Comparison of ENCODE assay signal across 18 cellular contexts in the genomic region with DNA sequence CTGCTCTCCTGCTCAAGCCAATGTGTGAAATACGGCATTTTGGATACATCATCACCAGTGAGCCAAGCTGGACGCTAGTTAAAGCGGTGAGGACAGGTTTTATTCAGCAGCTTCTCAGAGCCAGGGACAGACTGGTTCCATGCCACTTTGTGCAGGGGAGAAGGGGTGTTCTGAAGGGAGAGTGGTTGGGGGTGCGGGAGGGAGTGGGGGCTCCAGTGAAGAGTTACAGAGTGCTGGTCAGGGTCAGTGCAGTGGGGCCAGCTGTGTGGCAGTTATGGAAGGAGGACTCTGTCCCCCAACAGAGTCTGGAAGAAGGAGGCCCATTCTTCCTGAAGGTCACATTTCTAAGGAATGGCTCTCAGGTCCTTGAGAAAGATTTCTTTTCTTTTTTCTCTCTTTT. TPM values are rescaled to one million over a fixed set of nuclear protein-coding genes. Genes with fewer than 3 reads are reported as not detected.
"Had no signal": no experiment of that assay in that cellular context is flagged by ENCODE, and none has a peak within 500 bp of the region (broad histone marks: within the 10 kb centered on the region; RNA-seq: fewer than 3 reads in every experiment).

No MANE protein-coding gene starts in this region.

RNA-seq across cellular contexts. Expression of gene OBP2A, which starts 11.1 kb away (rescaled TPM):
- total RNA-seq: naive thymus-derived CD4-positive, alpha-beta T cell; natural killer cell; omental fat pad; osteocyte; pancreas; progenitor cell of endocrine pancreas; psoas muscle; renal cortical epithelial cell; right cardiac atrium; right lobe of liver; smooth muscle cell; transverse colon; upper lobe of right lung; urinary bladder; uterus had no signal
- polyA plus RNA-seq: naive thymus-derived CD4-positive, alpha-beta T cell; neural cell; pancreas; psoas muscle; right cardiac atrium; urinary bladder had no signal

RNA-seq across cellular contexts. Expression of gene LCN1, which starts 13.6 kb away (rescaled TPM):
- total RNA-seq: naive thymus-derived CD4-positive, alpha-beta T cell; natural killer cell; omental fat pad; osteocyte; pancreas; progenitor cell of endocrine pancreas; renal cortical epithelial cell; right lobe of liver; suprapubic skin; testis; transverse colon; upper lobe of right lung; urinary bladder had no signal
- polyA plus RNA-seq: naive thymus-derived CD4-positive, alpha-beta T cell; neural cell; pancreas; psoas muscle; right cardiac atrium; urinary bladder had no signal

RNA-seq across cellular contexts. Expression of gene PAEP, which starts 26.7 kb away (rescaled TPM):
- total RNA-seq: naive thymus-derived CD4-positive, alpha-beta T cell; natural killer cell; omental fat pad; osteocyte; pancreas; progenitor cell of endocrine pancreas; psoas muscle; renal cortical epithelial cell; right cardiac atrium; right lobe of liver; testis; transverse colon; upper lobe of right lung; urinary bladder; uterus had no signal
- polyA plus RNA-seq: naive thymus-derived CD4-positive, alpha-beta T cell; neural cell; pancreas; psoas muscle; right cardiac atrium; smooth muscle cell; urinary bladder had no signal
